12 cellular contexts compared by ENCODE assay signal in genomic region chr10:373015-373414, GRCh38.
DNase-seq lines count a peak whose midpoint lies in the region; ATAC-seq and TF ChIP-seq lines count a peak whose summit lies in the region.
"Had no signal": no experiment of that assay in that cellular context is flagged by ENCODE, and none has a peak within 500 bp of the region (broad histone marks: within the 10 kb centered on the region; RNA-seq: fewer than 3 reads in every experiment).

No MANE protein-coding gene starts in this region.

- no peak overlapping the region for H3K4me3 ChIP-seq in A673 (ENCODE audit: low read depth, low read length, poor library complexity, severe bottlenecking)
- H3K4me3 ChIP-seq in SK-N-MC, result peak overlapping the region; percentile 47
- H3K4me3 ChIP-seq: body of pancreas had no signal

- no peak for TF ChIP-seq CTCF in A673 (conservative IDR thresholded peaks at IDR 0.05; ENCODE audit: low read depth, low read length)
- no peak for TF ChIP-seq CTCF in osteocyte (IDR thresholded peaks at IDR 0.05)

- H3K36me3 Mint-ChIP-seq in osteocyte (ENCODE audit: unreplicated experiment), result peaks cover 27% of the 10 kb centered on the region

- no peaks in the 10 kb centered on the region for H3K27me3 ChIP-seq in A673 (replicated peaks; ENCODE audit: insufficient read depth, low read depth, low read length, poor library complexity)
- H3K27me3 ChIP-seq: body of pancreas had no signal

- H3K36me3 ChIP-seq in A673 (ENCODE audit: insufficient read depth, low read length, poor library complexity, severe bottlenecking) (no peaks in the 10 kb centered on the region), SK-N-MC (ENCODE audit: insufficient read depth, low read length) (peaks cover 8% of the 10 kb centered on the region; the same call in 1 of the 2 replicates)

- no peak for ATAC-seq in HG03521 (IDR thresholded peaks at IDR 0.05; ENCODE audit: unreplicated experiment)
- ATAC-seq: body of pancreas, WTC11 had no signal

- H3K9me3 ChIP-seq in A673 (ENCODE audit: low read depth, low read length, poor library complexity, severe bottlenecking) (no peaks in the 10 kb centered on the region), SK-N-MC (ENCODE audit: low read depth, low read length) (no peaks in the 10 kb centered on the region)
- H3K9me3 ChIP-seq: body of pancreas had no signal

- H3K27me3 Mint-ChIP-seq in osteocyte (ENCODE audit: unreplicated experiment), result no peaks in the 10 kb centered on the region

- peaks cover 15% of the 10 kb centered on the region for H3K4me1 ChIP-seq in A673 (ENCODE audit: insufficient read depth, low read length, poor library complexity, severe bottlenecking)
- H3K4me1 ChIP-seq: body of pancreas had no signal

- CTCF ChIA-PET in A673 (lab: Charles Lee), result no interaction called here

- H3K4me3 Mint-ChIP-seq in osteocyte (ENCODE audit: unreplicated experiment), result no peak overlapping the region
- H3K4me3 Mint-ChIP-seq: immature natural killer cell, WTC11 had no signal

- POLR2A ChIA-PET in A673 (lab: Charles Lee; ENCODE audit: low non-redundant PET), result no interaction called here

- peak overlapping the region; percentile 88 for H3K27ac Mint-ChIP-seq in osteocyte (ENCODE audit: unreplicated experiment)
- H3K27ac Mint-ChIP-seq: immature natural killer cell, WTC11 had no signal

- H3K9me3 Mint-ChIP-seq in osteocyte (ENCODE audit: unreplicated experiment), result no peaks in the 10 kb centered on the region

- no peak overlapping the region for H3K9ac ChIP-seq in SK-N-MC (ENCODE audit: insufficient read length)

- DNase-seq in A673 (ENCODE audit: low spot score) (no peak), SK-N-MC (ENCODE audit: low read depth, low spot score) (no peak), glomerular visceral epithelial cell (ENCODE audit: extremely low spot score) (peak; percentile 36), osteocyte (ENCODE audit: extremely low spot score, unreplicated experiment) (no peak), NAMALWA (ENCODE audit: low spot score) (no peak), SKM-1 treated with dmso at 0.1 percent for 144 hours (lab: John Stamatoyannopoulos, UW; ENCODE audit: unreplicated experiment) (no peak)
- DNase-seq in stimulated activated naive CD4-positive, alpha-beta T cell treated with Interleukin-2 at 50 U/mL for 16 hours (lab: John Stamatoyannopoulos, UW), result no peak
- DNase-seq: activated T-cell treated with anti-CD3 and anti-CD28 coated beads, Interleukin-2, amount 50 U/mL, for 1 hour; immature natural killer cell had no signal

- no TSS peak for BruUV-seq in A673 (replicated peaks; lab: Mats Ljungman, UMichigan)

- intact Hi-C loops in A673 (cut with micrococcal nuclease; ENCODE audit: unreplicated experiment), result no loop called here

- H3K4me1 Mint-ChIP-seq in osteocyte (ENCODE audit: unreplicated experiment), result peaks cover 65% of the 10 kb centered on the region

- H3K27ac ChIP-seq in A673 (ENCODE audit: low read depth, low read length, poor library complexity, severe bottlenecking) (peak overlapping the region; percentile 53), SK-N-MC (peak overlapping the region; percentile 93)
- H3K27ac ChIP-seq: body of pancreas had no signal
